Comparison of ENCODE assay signal across 10 cellular contexts in genomic region chr11:88327061-88327460, GRCh38. TPM values are rescaled to one million over a fixed set of nuclear protein-coding genes. Genes with fewer than 3 reads are reported as not detected.
A peak's percentile ranks its signal among the peaks of the same experiment; 100 is the strongest.
DNase-seq lines count a peak whose midpoint lies in the region; ATAC-seq and TF ChIP-seq lines count a peak whose summit lies in the region.
"Had no signal": no experiment of that assay in that cellular context is flagged by ENCODE, and none has a peak within 500 bp of the region (broad histone marks: within the 10 kb centered on the region; RNA-seq: fewer than 3 reads in every experiment).

No MANE protein-coding gene starts in this region.

- intact Hi-C loops in Right ventricle myocardium superior (cut with DNase I), result no loop called here

- no peak for TF ChIP-seq CTCF in HFFc6 (IDR thresholded peaks at IDR 0.05)

- H3K4me3 Mint-ChIP-seq in activated T-helper 17 cell treated with anti-CD3 and anti-CD28 coated beads, Interleukin-2, amount 50 U/mL, for 72 hours, result peak overlapping the region; percentile 34
- H3K4me3 Mint-ChIP-seq in HFFc6, result no peak overlapping the region

- H3K27ac Mint-ChIP-seq in activated T-helper 17 cell treated with anti-CD3 and anti-CD28 coated beads, Interleukin-2, amount 50 U/mL, for 72 hours, result no peak overlapping the region
- no peak overlapping the region for H3K27ac Mint-ChIP-seq in HFFc6

- peaks cover 100% of the 10 kb centered on the region for H3K36me3 Mint-ChIP-seq in activated T-helper 17 cell treated with anti-CD3 and anti-CD28 coated beads, Interleukin-2, amount 50 U/mL, for 72 hours (ENCODE audit: low read depth)
- H3K36me3 Mint-ChIP-seq in HFFc6 (ENCODE audit: low read depth), result peaks cover 71% of the 10 kb centered on the region

- H3K9me3 Mint-ChIP-seq in activated T-helper 17 cell treated with anti-CD3 and anti-CD28 coated beads, Interleukin-2, amount 50 U/mL, for 72 hours, result no peaks in the 10 kb centered on the region
- no peaks in the 10 kb centered on the region for H3K9me3 Mint-ChIP-seq in HFFc6

- DNase-seq in HFFc6, result no peak
- no peak for DNase-seq in Right ventricle myocardium superior
- DNase-seq in stimulated activated CD8-positive, alpha-beta memory T cell treated with anti-CD3 and anti-CD28 coated beads, Interleukin-4, amount 100 ng/mL, for 48 hours, result no peak
- DNase-seq in NCI-H1694 treated with DMSO at 0.1 percent for 48 hours (lab: John Stamatoyannopoulos, UW), result no peak
- DNase-seq: activated CD4-positive, CD25-positive, alpha-beta regulatory T cell; activated naive CD4-positive, alpha-beta T cell treated with anti-CD3 and anti-CD28 coated beads, Interleukin-2, amount 50 U/mL, for 16 hours had no signal

- H3K4me1 Mint-ChIP-seq in activated T-helper 17 cell treated with anti-CD3 and anti-CD28 coated beads, Interleukin-2, amount 50 U/mL, for 72 hours, result peaks cover 52% of the 10 kb centered on the region
- H3K4me1 Mint-ChIP-seq in HFFc6 (ENCODE audit: low read depth), result peaks cover 57% of the 10 kb centered on the region

- no peaks in the 10 kb centered on the region for H3K27me3 Mint-ChIP-seq in activated T-helper 17 cell treated with anti-CD3 and anti-CD28 coated beads, Interleukin-2, amount 50 U/mL, for 72 hours
- H3K27me3 Mint-ChIP-seq in HFFc6 (ENCODE audit: insufficient read depth), result no peaks in the 10 kb centered on the region

- peak; percentile 56 for ATAC-seq in GM18502 (IDR thresholded peaks at IDR 0.05; ENCODE audit: poor library complexity, unreplicated experiment)
- ATAC-seq in GM21423 (IDR thresholded peaks at IDR 0.05; ENCODE audit: unreplicated experiment), result peak; percentile 45
- peak; percentile 70 for ATAC-seq in HG03175 (IDR thresholded peaks at IDR 0.05; ENCODE audit: unreplicated experiment)
- ATAC-seq in activated T-helper 17 cell treated with anti-CD3 and anti-CD28 coated beads, Interleukin-2, amount 50 U/mL, for 72 hours (replicated peaks), result peak; percentile 50
- ATAC-seq in Right ventricle myocardium superior (ENCODE audit: poor library complexity), result no peak

RNA-seq across cellular contexts. Expression of gene CTSC, which starts 10.5 kb away (rescaled TPM):
- total RNA-seq in activated T-helper 17 cell treated with anti-CD3 and anti-CD28 coated beads, Interleukin-2, amount 50 U/mL, for 72 hours, result 100 to 1,000 TPM in 1 of 2 donors, 10 to 100 TPM in 1; 57.3 to 142 TPM
- total RNA-seq in HFFc6 (2021; fragmentation: NEBNext Ultra II Directional; extraction: Animal tissue kit (Norgen Biotek cat#: 25700)), result 100 to 1,000 TPM; 234 to 406 (median 384) TPM
- total RNA-seq in Right ventricle myocardium superior, result 21.9 TPM
